ENCODE assay signal across 13 cellular contexts in the genomic region with DNA sequence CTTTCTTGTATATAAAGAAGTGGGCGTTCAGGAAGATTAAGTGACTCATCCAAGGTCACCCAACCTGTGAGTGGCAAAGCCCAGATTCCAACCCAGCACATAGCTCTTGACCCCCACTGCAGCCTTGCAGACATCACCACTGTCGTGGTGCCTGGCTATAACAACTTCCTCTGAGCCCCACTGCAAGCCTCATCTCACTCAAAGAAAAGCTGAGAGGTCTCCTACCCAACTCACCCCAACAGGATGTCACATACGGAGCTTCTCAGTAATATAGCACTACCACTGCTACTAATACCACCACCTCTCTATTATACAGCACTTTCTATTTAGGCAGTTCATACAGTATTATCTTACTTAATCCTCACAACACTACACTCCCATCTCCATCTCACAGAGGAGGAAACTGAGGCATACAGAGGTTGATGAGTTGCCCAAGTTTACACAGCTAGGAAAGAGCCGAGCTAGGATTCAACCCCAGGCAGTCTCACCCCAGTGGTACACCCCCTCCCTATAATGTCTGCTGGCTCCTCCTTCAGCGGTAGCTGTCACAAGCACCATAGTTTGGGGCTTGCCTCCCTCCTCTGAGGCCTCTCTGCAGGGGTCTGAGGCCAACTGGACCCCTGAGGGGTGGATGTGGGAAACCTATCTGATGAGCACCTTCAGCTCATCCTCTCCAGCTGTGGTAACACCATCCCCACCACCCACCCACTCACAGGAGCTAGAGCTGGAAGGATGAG. TPM values are rescaled to one million over a fixed set of nuclear protein-coding genes. Genes with fewer than 3 reads are reported as not detected.
A peak's percentile ranks its signal among the peaks of the same experiment; 100 is the strongest.
DNase-seq lines count a peak whose midpoint lies in the region; ATAC-seq and FAIRE-seq lines count a peak whose summit lies in the region.
"Had no signal": no experiment of that assay in that cellular context is flagged by ENCODE, and none has a peak within 500 bp of the region (broad histone marks: within the 10 kb centered on the region; RNA-seq: fewer than 3 reads in every experiment).

No MANE protein-coding gene starts in this region.

- H3K36me3 Mint-ChIP-seq in stimulated activated naive CD8-positive, alpha-beta T cell treated with anti-CD3 and anti-CD28 coated beads, Interleukin-15, Interleukin-2, amounts not matched to agents 100 ng/mL and 50 ng/mL, for 24 hours (ENCODE audit: low read depth) = no peaks in the 10 kb centered on the region
- H3K36me3 Mint-ChIP-seq: mesothelial cell of epicardium had no signal

- no peaks in the 10 kb centered on the region for H3K27me3 Mint-ChIP-seq in stimulated activated naive CD8-positive, alpha-beta T cell treated with anti-CD3 and anti-CD28 coated beads, Interleukin-15, Interleukin-2, amounts not matched to agents 100 ng/mL and 50 ng/mL, for 24 hours

- peaks cover 38% of the 10 kb centered on the region for H3K4me1 Mint-ChIP-seq in stimulated activated naive CD8-positive, alpha-beta T cell treated with anti-CD3 and anti-CD28 coated beads, Interleukin-15, Interleukin-2, amounts not matched to agents 100 ng/mL and 50 ng/mL, for 24 hours (ENCODE audit: low read depth)

- H3K9me3 Mint-ChIP-seq in stimulated activated naive CD8-positive, alpha-beta T cell treated with anti-CD3 and anti-CD28 coated beads, Interleukin-15, Interleukin-2, amounts not matched to agents 100 ng/mL and 50 ng/mL, for 24 hours = no peaks in the 10 kb centered on the region
- H3K9me3 Mint-ChIP-seq: mesothelial cell of epicardium had no signal

- no peak for ATAC-seq in stimulated activated naive CD8-positive, alpha-beta T cell treated with anti-CD3 and anti-CD28 coated beads, Interleukin-15, Interleukin-2, amounts not matched to agents 100 U/mL and 50 U/mL, for 24 hours
- ATAC-seq in HG02623 (IDR thresholded peaks at IDR 0.05; ENCODE audit: unreplicated experiment) = no peak

- no peak for DNase-seq in stimulated activated naive CD8-positive, alpha-beta T cell treated with anti-CD3 and anti-CD28 coated beads, Interleukin-15, Interleukin-2, amounts not matched to agents 100 U/mL and 50 U/mL, for 24 hours
- DNase-seq in RCC 7860 (ENCODE audit: low spot score) = peak; percentile 31
- DNase-seq in iris pigment epithelial cell (ENCODE audit: low read depth) = peak; percentile 11
- no peak for DNase-seq in SK-N-DZ (ENCODE audit: low spot score)
- DNase-seq in T-helper 1 cell = no peak
- DNase-seq in LoVo (ENCODE audit: low spot score) = no peak
- DNase-seq: activated CD4-positive, alpha-beta T cell treated with anti-CD3 and anti-CD28 coated beads for 1 hour; NCI-H187 treated with DMSO at 0.1 percent for 48 hours; NCI-H774 had no signal

- H3K27ac Mint-ChIP-seq in stimulated activated naive CD8-positive, alpha-beta T cell treated with anti-CD3 and anti-CD28 coated beads, Interleukin-15, Interleukin-2, amounts not matched to agents 100 ng/mL and 50 ng/mL, for 24 hours = peak overlapping the region; percentile 50
- H3K27ac Mint-ChIP-seq: mesothelial cell of epicardium had no signal

- H3K4me3 Mint-ChIP-seq in stimulated activated naive CD8-positive, alpha-beta T cell treated with anti-CD3 and anti-CD28 coated beads, Interleukin-15, Interleukin-2, amounts not matched to agents 100 ng/mL and 50 ng/mL, for 24 hours = no peak overlapping the region
- H3K4me3 Mint-ChIP-seq: mesothelial cell of epicardium had no signal

- no peak for FAIRE-seq in RCC 7860 (lab: Jason Lieb, UNC)
- FAIRE-seq: HTR-8/SVneo had no signal

RNA-seq across cellular contexts. Expression of a gene that starts 19.5 kb away (rescaled TPM):
- polyA plus RNA-seq in SK-N-DZ (2014; cell fraction: cytosol; rRNA removed) = 3.0 and 3.2 TPM in 2 replicates
- polyA plus RNA-seq in SK-N-DZ (2014; cell fraction: nucleus; rRNA removed) = 2.7 and 2.8 TPM in 2 replicates

RNA-seq across cellular contexts. Expression of a gene that starts 31.2 kb away (rescaled TPM):
- polyA plus RNA-seq in SK-N-DZ (2014; cell fraction: cytosol; rRNA removed) = not detected in 2 replicates
- not detected in 2 replicates for polyA plus RNA-seq in SK-N-DZ (2014; cell fraction: nucleus; rRNA removed)

Comparison
In these comparisons a context has a peak if more than half of its experiments do, and no peak if none do; other contexts are left out.
1. DNase-seq: peak in RCC 7860 (single experiment) and iris pigment epithelial cell (single experiment); none in stimulated activated naive CD8-positive, alpha-beta T cell treated with anti-CD3 and anti-CD28 coated beads, Interleukin-15, Interleukin-2, amounts not matched to agents 100 U/mL and 50 U/mL, for 24 hours (single experiment), SK-N-DZ (single experiment), T-helper 1 cell (0 of 5) and LoVo (single experiment).